In the genomic region with DNA sequence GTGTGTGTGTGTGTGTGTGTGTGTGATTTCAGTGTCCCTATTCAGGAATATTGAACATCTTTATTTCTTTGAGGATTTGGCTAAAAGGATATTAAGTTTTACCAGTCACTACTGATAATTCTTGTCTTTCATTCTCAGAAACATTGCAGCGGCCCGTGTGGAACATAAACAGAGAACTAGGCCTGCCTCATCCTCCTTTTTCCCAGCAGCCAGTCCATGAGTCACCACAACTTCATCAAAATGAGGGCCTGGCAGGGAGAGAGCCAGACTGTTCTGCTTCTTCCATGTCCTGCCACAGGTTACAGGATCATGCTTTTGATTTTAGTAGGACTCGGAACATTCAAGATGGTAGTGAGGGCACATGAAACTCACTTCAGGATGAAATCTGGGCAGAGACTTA, we compare ENCODE assay signal across 25 cellular contexts. TPM values are rescaled to one million over a fixed set of nuclear protein-coding genes. Genes with fewer than 3 reads are reported as not detected.
DNase-seq lines count a peak whose midpoint lies in the region; ATAC-seq, FAIRE-seq and TF ChIP-seq lines count a peak whose summit lies in the region.
"Had no signal": no experiment of that assay in that cellular context is flagged by ENCODE, and none has a peak within 500 bp of the region (broad histone marks: within the 10 kb centered on the region; RNA-seq: fewer than 3 reads in every experiment).

No MANE protein-coding gene starts in this region.

- peaks cover 21% of the 10 kb centered on the region for H3K36me3 Mint-ChIP-seq in astrocyte (ENCODE audit: low read depth, unreplicated experiment)

- H3K27ac ChIP-seq in HEK293 (ENCODE audit: extremely low read depth, low read depth, low read length) (no peak overlapping the region), astrocyte (ENCODE audit: low read depth, low read length) (peak overlapping the region; percentile 6), transverse colon (peak overlapping the region in 3 of 4 donors; percentile 9 to 48 (median 26)), right atrium auricular region (no peak overlapping the region)
- H3K27ac ChIP-seq: colonic mucosa, parathyroid adenoma, RWPE1 had no signal

- peak overlapping the region; percentile 90 for H3K27ac Mint-ChIP-seq in astrocyte (ENCODE audit: unreplicated experiment)
- H3K27ac Mint-ChIP-seq: activated CD8-positive, alpha-beta T cell treated with anti-CD3 and anti-CD28 coated beads, Interleukin-2, amount 10 ng/mL, durations not matched to agents 7 days and 5 days; activated naive CD4-positive, alpha-beta T cell treated with anti-CD3 and anti-CD28 coated beads for 36 hours; CD8-positive, alpha-beta memory T cell; memory B cell; natural killer cell had no signal

- POLR2A ChIA-PET in HEK293 (lab: Yijun Ruan, JAX): interaction anchor here (0.6 kb wide), 1 partner anchor 40 kb away, joined by 6 read pairs; no protein-coding TSS in a partner anchor

- intact Hi-C loops in transverse colon (cut with DNase I; ENCODE audit: low total_unique reads): no loop called here

- no peaks in the 10 kb centered on the region for H3K9me3 Mint-ChIP-seq in astrocyte (ENCODE audit: unreplicated experiment)
- H3K9me3 Mint-ChIP-seq: activated naive CD4-positive, alpha-beta T cell treated with anti-CD3 and anti-CD28 coated beads for 36 hours; activated T-cell treated with anti-CD3 and anti-CD28 coated beads, Interleukin-2, amount 50 U/mL, for 4 hours; CD8-positive, alpha-beta memory T cell; memory B cell; natural killer cell had no signal

- peaks cover 15% of the 10 kb centered on the region for H4K20me1 ChIP-seq in astrocyte (ENCODE audit: insufficient read depth, low read length)

- FAIRE-seq in astrocyte (lab: Jason Lieb, UNC): no peak
- FAIRE-seq: frontal cortex had no signal

- H3K27me3 ChIP-seq in astrocyte (ENCODE audit: insufficient read depth, low read length) (no peaks in the 10 kb centered on the region), transverse colon (no peaks in the 10 kb centered on the region), right atrium auricular region (no peaks in the 10 kb centered on the region)
- H3K27me3 ChIP-seq: colonic mucosa, thyroid gland had no signal

- H3K79me2 ChIP-seq in astrocyte (ENCODE audit: insufficient read depth, low read length): no peaks in the 10 kb centered on the region
- H3K79me2 ChIP-seq: parathyroid adenoma had no signal

- H3K4me1 ChIP-seq in HEK293 (ENCODE audit: control insufficient read depth, insufficient read depth, low read length) (no peaks in the 10 kb centered on the region), astrocyte (ENCODE audit: insufficient read depth, low read length) (peaks cover 4% of the 10 kb centered on the region), transverse colon (peaks cover 0 to 10% (median 0%) of the 10 kb centered on the region in 4 donors), right atrium auricular region (no peaks in the 10 kb centered on the region)
- H3K4me1 ChIP-seq: colonic mucosa, HAP-1, parathyroid adenoma had no signal

- DNase-seq in astrocyte (ENCODE audit: low read depth) (peak; percentile 68), foreskin fibroblast (peak; percentile 28 to 52), transverse colon (no peak), right atrium auricular region (ENCODE audit: low spot score) (no peak), SHP77 treated with DMSO at 0.1 percent for 48 hours (lab: John Stamatoyannopoulos, UW) (no peak)
- DNase-seq: activated CD8-positive, alpha-beta T cell treated with anti-CD3 and anti-CD28 coated beads, Interleukin-2, amount 10 ng/mL, durations not matched to agents 7 days and 5 days; activated naive CD4-positive, alpha-beta T cell treated with anti-CD3 and anti-CD28 coated beads for 36 hours; activated T-cell treated with anti-CD3 and anti-CD28 coated beads, Interleukin-2, amount 50 U/mL, for 4 hours; CD8-positive, alpha-beta memory T cell; colonic mucosa; DMS53; natural killer cell; NCI-H1105 treated with DMSO at 0.1 percent for 48 hours; NCI-H2107; NCI-H524 treated with DMSO at 0.1 percent for 48 hours; stimulated activated CD4-positive, alpha-beta T cell treated with anti-CD3 and anti-CD28 coated beads, Interleukin-1b, Interleukin-23, amount 100 ng/mL, for 48 hours; stimulated activated naive CD4-positive, alpha-beta T cell treated with Interleukin-2 at 50 U/mL for 16 hours; thyroid gland had no signal

- peaks cover 8% of the 10 kb centered on the region for H3K4me1 Mint-ChIP-seq in astrocyte (ENCODE audit: low read depth, unreplicated experiment)
- H3K4me1 Mint-ChIP-seq: memory B cell had no signal

- WGBS in transverse colon (ENCODE audit: low coverage in 1 of 2), 2 donors: 67 to 90% methylated on average over 3 of the region's 3 CpGs

- no peak overlapping the region for H2AFZ ChIP-seq in astrocyte (ENCODE audit: low read depth, low read length)
- H2AFZ ChIP-seq: parathyroid adenoma had no signal

- no peaks in the 10 kb centered on the region for H3K27me3 Mint-ChIP-seq in astrocyte (ENCODE audit: low read depth, unreplicated experiment)
- H3K27me3 Mint-ChIP-seq: CD8-positive, alpha-beta memory T cell; memory B cell had no signal

- in situ Hi-C loops in transverse colon (cut with MboI; ENCODE audit: low pct_ligation_motif_present in 1 of 4, low pct_unique_long_range_greater_than_20kb in 1 of 4, low sequenced_read_pairs in 3 of 4): loop anchor here in 1 of 4 donors (25.0 kb wide), 1 partner anchor 564 kb away; no protein-coding TSS in a partner anchor

- H3K4me2 ChIP-seq in astrocyte (ENCODE audit: low read length): no peak overlapping the region

- no peak for TF ChIP-seq EP300 in transverse colon (IDR thresholded peaks at IDR 0.05; ENCODE audit: low read depth)

- TF ChIP-seq POLR2A in transverse colon (IDR thresholded peaks at IDR 0.05): no peak

- peak overlapping the region; percentile 4 for H3K9ac ChIP-seq in astrocyte (ENCODE audit: low read length)
- H3K9ac ChIP-seq: parathyroid adenoma had no signal

- H3K36me3 ChIP-seq in HEK293 (ENCODE audit: control insufficient read depth in 2 of 2, insufficient read depth in 1 of 2, low read length in 2 of 2) (peaks cover 60 to 92% of the 10 kb centered on the region in 2 experiments), astrocyte (ENCODE audit: insufficient read depth, low read length) (peaks cover 49% of the 10 kb centered on the region), transverse colon (peaks cover 0 to 58% (median 28%) of the 10 kb centered on the region in 4 donors), right atrium auricular region (peaks cover 75% of the 10 kb centered on the region)

- no peak for ATAC-seq in GM18870 (IDR thresholded peaks at IDR 0.05; ENCODE audit: unreplicated experiment)
- ATAC-seq: activated CD8-positive, alpha-beta T cell treated with anti-CD3 and anti-CD28 coated beads, Interleukin-2, amount 10 ng/mL, durations not matched to agents 7 days and 5 days; activated T-cell treated with anti-CD3 and anti-CD28 coated beads, Interleukin-2, amount 50 U/mL, for 4 hours; natural killer cell had no signal

- CTCF ChIA-PET in HEK293 (lab: Yijun Ruan, JAX): interaction anchor here (1.3 kb wide), 1 partner anchor 405 kb away, joined by 3 read pairs; a partner anchor contains a TSS

- H3K9me3 ChIP-seq in HEK293 (ENCODE audit: control insufficient read depth, insufficient read depth, low read depth, low read length) (no peaks in the 10 kb centered on the region), astrocyte (ENCODE audit: insufficient read depth, low read depth, low read length) (no peaks in the 10 kb centered on the region), transverse colon (no peaks in the 10 kb centered on the region), right atrium auricular region (no peaks in the 10 kb centered on the region)
- H3K9me3 ChIP-seq: colonic mucosa, HAP-1, thyroid gland had no signal

- no peak overlapping the region for H3K4me3 Mint-ChIP-seq in astrocyte (ENCODE audit: unreplicated experiment)
- H3K4me3 Mint-ChIP-seq: activated CD8-positive, alpha-beta T cell treated with anti-CD3 and anti-CD28 coated beads, Interleukin-2, amount 10 ng/mL, durations not matched to agents 7 days and 5 days; activated naive CD4-positive, alpha-beta T cell treated with anti-CD3 and anti-CD28 coated beads for 36 hours; activated T-cell treated with anti-CD3 and anti-CD28 coated beads, Interleukin-2, amount 50 U/mL, for 4 hours; CD8-positive, alpha-beta memory T cell; memory B cell; natural killer cell had no signal

- H3K4me3 ChIP-seq in HEK293 (ENCODE audit: low read depth, low read length) (no peak overlapping the region), astrocyte (ENCODE audit: insufficient read depth, low read depth, low read length) (no peak overlapping the region), foreskin fibroblast (ENCODE audit: low read depth in 1 of 2, low read length in 2 of 2) (no peak overlapping the region), transverse colon (no peak overlapping the region), right atrium auricular region (no peak overlapping the region)
- H3K4me3 ChIP-seq: colonic mucosa, HAP-1, thyroid gland had no signal

- TF ChIP-seq CTCF in HEK293 (tag by site-specific recombination; IDR thresholded peaks at IDR 0.05): no peak
- no peak for TF ChIP-seq CTCF in astrocyte (IDR thresholded peaks at IDR 0.05; ENCODE audit: insufficient read depth, low read depth, low read length)
- no peak for TF ChIP-seq CTCF in foreskin fibroblast (IDR thresholded peaks at IDR 0.05; ENCODE audit: low read depth, low read length)
- TF ChIP-seq CTCF in transverse colon (IDR thresholded peaks at IDR 0.05): no peak
- no peak for TF ChIP-seq CTCF in right atrium auricular region (IDR thresholded peaks at IDR 0.05)

TF ChIP-seq in HEK293, 187 proteins besides CTCF, POLR2A, EP300 and RAD21:
- no peak for TF ChIP-seq ZNF621 (tag by site-specific recombination; IDR thresholded peaks at IDR 0.05)
- no peak for TF ChIP-seq ZNF394 (tag by site-specific recombination; IDR thresholded peaks at IDR 0.05; ENCODE audit: borderline replicate concordance)
- TF ChIP-seq ZSCAN4 (tag by site-specific recombination; IDR thresholded peaks at IDR 0.05): peak; percentile 43; the same call in 1 of the 2 replicates
- TF ChIP-seq TRIM28 (IDR thresholded peaks at IDR 0.05; ENCODE audit: borderline replicate concordance, low read length): no peak
TF ChIP-seq in HEK293: peak in this region for 1.

RNA-seq across cellular contexts. Expression of gene LRIG2, which starts 50.7 kb away (rescaled TPM):
- total RNA-seq in astrocyte (13.6 and 14.2 TPM in 2 replicates), transverse colon (10 to 100 TPM in 3 of 4 donors, 1 to 10 TPM in 1; 9.4 to 43.7 (median 27.2) TPM), right atrium auricular region (10 to 100 TPM in 1 of 2 donors, 1 to 10 TPM in 1; 7.1 to 10.4 TPM)

Comparison
In these comparisons a context has a peak if more than half of its experiments do, and no peak if none do; other contexts are left out.
1. H3K27ac ChIP-seq: peak in astrocyte (single experiment) and transverse colon (3 of 4); none in HEK293 (single experiment) and right atrium auricular region (0 of 2).
2. DNase-seq: peak in astrocyte (single experiment) and foreskin fibroblast (2 of 2); none in transverse colon (single experiment), right atrium auricular region (single experiment) and SHP77 treated with DMSO at 0.1 percent for 48 hours (single experiment).